Comparison of ENCODE assay signal across 15 cellular contexts in the genomic region with DNA sequence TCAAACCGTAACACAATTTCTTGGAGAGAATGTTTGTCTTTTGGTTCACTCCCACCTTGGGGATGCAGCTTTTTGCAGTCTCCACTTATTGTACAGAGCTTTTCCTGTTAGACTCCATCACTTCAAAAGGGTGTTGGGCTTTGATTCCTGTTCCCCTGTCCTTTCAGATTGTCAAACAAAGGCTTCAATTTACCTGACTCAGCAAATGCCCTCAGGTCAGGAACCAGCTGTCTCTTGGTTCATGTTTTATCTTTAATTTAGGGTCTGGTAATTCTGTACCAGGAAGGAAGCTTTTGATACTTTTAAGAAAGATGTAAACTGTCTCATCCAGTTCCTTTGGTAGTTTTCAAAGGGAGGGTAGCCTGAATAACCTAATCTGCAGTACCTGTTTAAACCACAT.
DNase-seq lines count a peak whose midpoint lies in the region; ATAC-seq, FAIRE-seq and TF ChIP-seq lines count a peak whose summit lies in the region.
"Had no signal": no experiment of that assay in that cellular context is flagged by ENCODE, and none has a peak within 500 bp of the region (broad histone marks: within the 10 kb centered on the region; RNA-seq: fewer than 3 reads in every experiment).

No MANE protein-coding gene starts in this region.

- WGBS in K562 (ENCODE audit: insufficient coverage, low coverage, missing lambda C conversion rate), result 0% methylated on average over 1 of the region's 1 CpG

- no TSS peak for BruUV-seq in K562 (replicated peaks; lab: Mats Ljungman, UMichigan)

- no peaks in the 10 kb centered on the region for H3K79me2 ChIP-seq in K562 (ENCODE audit: control insufficient read depth, insufficient read depth, low read length)

- no peaks in the 10 kb centered on the region for H4K20me1 ChIP-seq in K562 (replicated peaks; ENCODE audit: control insufficient read depth, insufficient read depth, low read length)
- H4K20me1 ChIP-seq: BLaER1 treated with 17β-estradiol and CSF1 and Interleukin-3, amounts not matched to agents 10 nM and 100 nM had no signal

- H3K9me1 ChIP-seq in K562 (ENCODE audit: control insufficient read depth, insufficient read depth, low read length), result no peaks in the 10 kb centered on the region

- intact Hi-C loops in K562 (cut with micrococcal nuclease) (no loop called here), breast epithelium (cut with DNase I; ENCODE audit: low total_unique reads) (no loop called here)

- TF ChIP-seq CTCF in K562 (IDR thresholded peaks at IDR 0.05 in 2 of 3, conservative IDR thresholded peaks at IDR 0.05 in 1 of 3; ENCODE audit: insufficient read depth in 2 of 3, low read depth in 1 of 3, low read length in 3 of 3) (no peak), breast epithelium (IDR thresholded peaks at IDR 0.05) (no peak)

- no peak overlapping the region for H3K4me3 ChIP-seq in K562
- no peak overlapping the region for H3K4me3 ChIP-seq in breast epithelium
- H3K4me3 ChIP-seq: BLaER1 treated with 17β-estradiol and CSF1 and Interleukin-3, amounts not matched to agents 10 nM and 100 nM; HAP-1 had no signal

- no peak overlapping the region for H2AFZ ChIP-seq in K562 (ENCODE audit: low read depth, low read length)

- no peak overlapping the region for H3K4me2 ChIP-seq in K562 (ENCODE audit: insufficient read depth, low read length)
- H3K4me2 ChIP-seq: BLaER1 treated with 17β-estradiol and CSF1 and Interleukin-3, amounts not matched to agents 10 nM and 100 nM had no signal

- DNase-seq in NCI-H748 (lab: John Stamatoyannopoulos, UW; ENCODE audit: unreplicated experiment) (peak; percentile 25), NCI-H748 treated with DMSO at 0.1 percent for 48 hours (lab: John Stamatoyannopoulos, UW) (no peak), NCI-H146 treated with DMSO at 0.1 percent for 48 hours (lab: John Stamatoyannopoulos, UW; ENCODE audit: unreplicated experiment) (peak; percentile 26), K562 (ENCODE audit: extremely low read depth in 1 of 4, low spot score in 3 of 4) (no peak), KG1 (lab: John Stamatoyannopoulos, UW) (no peak), NCI-H2107 treated with DMSO at 0.1 percent for 48 hours (lab: John Stamatoyannopoulos, UW; ENCODE audit: unreplicated experiment) (no peak), breast epithelium (ENCODE audit: low spot score in 2 of 2) (no peak)
- DNase-seq: 8988T; Calu3; CD8-positive, alpha-beta T cell had no signal

- H3K27ac ChIP-seq in K562 (ENCODE audit: extremely low read depth, low read depth, low read length) (no peak overlapping the region), breast epithelium (no peak overlapping the region)
- H3K27ac ChIP-seq: BLaER1 treated with 17β-estradiol and CSF1 and Interleukin-3, amounts not matched to agents 10 nM and 100 nM had no signal

- TF ChIP-seq EP300 in K562 (IDR thresholded peaks at IDR 0.05; ENCODE audit: low read length), result no peak

- in situ Hi-C loops in K562 (cut with MboI), result no loop called here

- no peak for TF ChIP-seq RAD21 in K562 (CRISPR knock-in tag; conservative IDR thresholded peaks at IDR 0.05 in 1 of 2, IDR thresholded peaks at IDR 0.05 in 1 of 2)

- TF ChIP-seq POLR2A in K562 (conservative IDR thresholded peaks at IDR 0.05) (no peak), breast epithelium (IDR thresholded peaks at IDR 0.05) (no peak)

- CTCF ChIA-PET in K562 (lab: Yijun Ruan, JAX; ENCODE audit: low intra/inter-chr PET ratio), result no interaction called here

- no peaks in the 10 kb centered on the region for H3K4me1 ChIP-seq in K562 (replicated peaks in 1 of 2; ENCODE audit: control insufficient read depth in 2 of 2, insufficient read depth in 2 of 2, low read length in 2 of 2)
- no peaks in the 10 kb centered on the region for H3K4me1 ChIP-seq in breast epithelium
- H3K4me1 ChIP-seq: BLaER1 treated with 17β-estradiol and CSF1 and Interleukin-3, amounts not matched to agents 10 nM and 100 nM; HAP-1 had no signal

- H3K36me3 ChIP-seq in K562 (ENCODE audit: control insufficient read depth, insufficient read depth, low read length) (no peaks in the 10 kb centered on the region), breast epithelium (no peaks in the 10 kb centered on the region)
- H3K36me3 ChIP-seq: BLaER1 treated with 17β-estradiol and CSF1 and Interleukin-3, amounts not matched to agents 10 nM and 100 nM; HAP-1 had no signal

- no peak overlapping the region for H3K9ac ChIP-seq in K562 (ENCODE audit: insufficient read depth in 1 of 2, low read depth in 2 of 2, low read length in 2 of 2)
- H3K9ac ChIP-seq: BLaER1 treated with 17β-estradiol and CSF1 and Interleukin-3, amounts not matched to agents 10 nM and 100 nM had no signal

- H3K27me3 ChIP-seq in K562 (ENCODE audit: control insufficient read depth in 2 of 2, insufficient read depth in 2 of 2, low read length in 2 of 2) (no peaks in the 10 kb centered on the region), breast epithelium (no peaks in the 10 kb centered on the region)
- H3K27me3 ChIP-seq: BLaER1 treated with 17β-estradiol and CSF1 and Interleukin-3, amounts not matched to agents 10 nM and 100 nM had no signal

- POLR2A ChIA-PET in K562 (lab: Yijun Ruan, JAX), result no interaction called here

- no peak for FAIRE-seq in K562 (lab: Jason Lieb, UNC)
- FAIRE-seq: G401.6, GM12891, GM19239 had no signal

- H3K9me3 ChIP-seq in K562 (replicated peaks; ENCODE audit: control insufficient read depth, insufficient read depth, low read depth, low read length), result no peaks in the 10 kb centered on the region
- H3K9me3 ChIP-seq in breast epithelium, result peaks cover 0 to 6% of the 10 kb centered on the region in 2 donors
- H3K9me3 ChIP-seq: HAP-1 had no signal

- no peak for ATAC-seq in K562
- ATAC-seq: CD8-positive, alpha-beta T cell had no signal

TF ChIP-seq in K562, 482 proteins besides CTCF, POLR2A, EP300 and RAD21:
- peak; percentile 54 for TF ChIP-seq MAFF (IDR thresholded peaks at IDR 0.05; ENCODE audit: low read length)
- TF ChIP-seq ZNF316 (IDR thresholded peaks at IDR 0.05), result peak; percentile 28; the same call in 1 of the 2 replicates
- no peak for TF ChIP-seq ZSCAN29 (IDR thresholded peaks at IDR 0.05)
- TF ChIP-seq ZNF740 (CRISPR knock-in tag; IDR thresholded peaks at IDR 0.05), result no peak
- no peak for TF ChIP-seq ZNF740 (tag; IDR thresholded peaks at IDR 0.05)
- TF ChIP-seq MAFK (IDR thresholded peaks at IDR 0.05; ENCODE audit: low read length), result peak; percentile 72
- no peak for TF ChIP-seq FOS (IDR thresholded peaks at IDR 0.05; ENCODE audit: extremely low read depth, insufficient read length)
- 0 out of 2 replicates have a peak, but pooled peaks have one; percentile 5 for TF ChIP-seq C11orf30 (IDR thresholded peaks at IDR 0.05; ENCODE audit: low read depth)
- peak; percentile 33; the same call in 1 of the 2 replicates for TF ChIP-seq MAFG (tag; conservative IDR thresholded peaks at IDR 0.05)
TF ChIP-seq in K562: peak in this region for 5.

Comparison
In these comparisons a context has a peak if more than half of its experiments do, and no peak if none do; other contexts are left out.
1. DNase-seq: peak in NCI-H748 (single experiment) and NCI-H146 treated with DMSO at 0.1 percent for 48 hours (single experiment); none in NCI-H748 treated with DMSO at 0.1 percent for 48 hours (single experiment), K562 (0 of 4), KG1 (single experiment), NCI-H2107 treated with DMSO at 0.1 percent for 48 hours (single experiment) and breast epithelium (0 of 2).